Comparison of ENCODE assay signal across 1 cellular context in genomic region chr9:97632992-97633858, GRCh38.
TF ChIP-seq lines count a peak whose summit lies in the region.

NCBP1 (plus strand) TSS chr9:97633821; CDS start chr9:97633882, 61 bp downstream.
TSTD2 (minus strand) TSS chr9:97633368; CDS start chr9:97627562, 5,806 bp downstream.

TF ChIP-seq in HepG2, 621 proteins besides CTCF, POLR2A, EP300 and RAD21 (continued from another document and continues in another):
- peak; percentile 90; the same call in 1 of the 2 replicates for TF ChIP-seq CENPBD1 (CRISPR knock-in tag; IDR thresholded peaks at IDR 0.05; ENCODE audit: borderline replicate concordance, low read depth)
- TF ChIP-seq ZFP91 (CRISPR knock-in tag; IDR thresholded peaks at IDR 0.05; ENCODE audit: borderline replicate concordance) = peak; percentile 96
- 0 out of 2 replicates have a peak, but pooled peaks have one; percentile 4 for TF ChIP-seq ZBTB38 (CRISPR knock-in tag; IDR thresholded peaks at IDR 0.05)
- peak; percentile 14; the same call in 1 of the 2 replicates for TF ChIP-seq RXRB (CRISPR knock-in tag; IDR thresholded peaks at IDR 0.05; ENCODE audit: borderline replicate concordance)
- TF ChIP-seq HBP1 (CRISPR knock-in tag; IDR thresholded peaks at IDR 0.05; ENCODE audit: low read depth) = peak; percentile 30; the same call in 1 of the 2 replicates
- TF ChIP-seq ARID5B (CRISPR knock-in tag; IDR thresholded peaks at IDR 0.05) = peak; percentile 40; the same call in 1 of the 2 replicates
- 0 out of 2 replicates have a peak, but pooled peaks have one; percentile 4 for TF ChIP-seq BCL6 (CRISPR knock-in tag; IDR thresholded peaks at IDR 0.05)
- TF ChIP-seq ZNF430 (CRISPR knock-in tag; IDR thresholded peaks at IDR 0.05) = peak; percentile 18; the same call in 1 of the 2 replicates
- peak; percentile 68; the same call in 1 of the 2 replicates for TF ChIP-seq ZNF564 (CRISPR knock-in tag; IDR thresholded peaks at IDR 0.05)
- 0 out of 2 replicates have a peak, but pooled peaks have one; percentile 86 for TF ChIP-seq ZMAT5 (CRISPR knock-in tag; IDR thresholded peaks at IDR 0.05; ENCODE audit: borderline replicate concordance, low read depth)
- peak; percentile 79; the same call in 1 of the 2 replicates for TF ChIP-seq CREBL2 (CRISPR knock-in tag; IDR thresholded peaks at IDR 0.05; ENCODE audit: borderline replicate concordance)
- peak; percentile 70 for TF ChIP-seq MXI1 (IDR thresholded peaks at IDR 0.05; ENCODE audit: borderline replicate concordance, low read depth, low read length)
- 0 out of 2 replicates have a peak, but pooled peaks have one; percentile 40 for TF ChIP-seq ZNF280B (CRISPR knock-in tag; IDR thresholded peaks at IDR 0.05; ENCODE audit: borderline replicate concordance)
- TF ChIP-seq SUZ12 (IDR thresholded peaks at IDR 0.05; ENCODE audit: low read depth, low read length) = peak; percentile 42; the same call in 1 of the 2 replicates
- 0 out of 2 replicates have a peak, but pooled peaks have one; percentile 6 for TF ChIP-seq PAXIP1 (CRISPR knock-in tag; conservative IDR thresholded peaks at IDR 0.05)
- peak; percentile 94 for TF ChIP-seq SPEN (CRISPR knock-in tag; IDR thresholded peaks at IDR 0.05; ENCODE audit: low read depth)
- peak; percentile 16 for TF ChIP-seq JUN (CRISPR knock-in tag; IDR thresholded peaks at IDR 0.05)
- TF ChIP-seq FOXJ3 (CRISPR knock-in tag; IDR thresholded peaks at IDR 0.05; ENCODE audit: borderline replicate concordance) = no peak; the same call in 1 of the 2 replicates
- TF ChIP-seq CREB1 (IDR thresholded peaks at IDR 0.05) = peak; percentile 100
- TF ChIP-seq CREB1 (CRISPR knock-in tag; IDR thresholded peaks at IDR 0.05) = peak; percentile 96
- peak; percentile 10; the same call in 1 of the 2 replicates for TF ChIP-seq CBX5 (CRISPR knock-in tag; IDR thresholded peaks at IDR 0.05; ENCODE audit: borderline replicate concordance)
- peak; percentile 49; the same call in 1 of the 2 replicates for TF ChIP-seq ZNF839 (CRISPR knock-in tag; IDR thresholded peaks at IDR 0.05; ENCODE audit: borderline replicate concordance)
- no peak for TF ChIP-seq MBNL3 (CRISPR knock-in tag; conservative IDR thresholded peaks at IDR 0.05)
- peak; percentile 92 for TF ChIP-seq TBX2 (CRISPR knock-in tag; IDR thresholded peaks at IDR 0.05; ENCODE audit: borderline replicate concordance)
- peak; percentile 86 for TF ChIP-seq ASH2L (IDR thresholded peaks at IDR 0.05; ENCODE audit: insufficient read length, low read depth, low read length)
- TF ChIP-seq IKZF5 (CRISPR knock-in tag; IDR thresholded peaks at IDR 0.05) = peak; percentile 78
- TF ChIP-seq ZIK1 (CRISPR knock-in tag; IDR thresholded peaks at IDR 0.05; ENCODE audit: borderline replicate concordance, low read depth) = no peak
- peak; percentile 77 for TF ChIP-seq YEATS4 (CRISPR knock-in tag; IDR thresholded peaks at IDR 0.05; ENCODE audit: borderline replicate concordance)
- 0 out of 2 replicates have a peak, but pooled peaks have one; percentile 23 for TF ChIP-seq ZNF136 (CRISPR knock-in tag; IDR thresholded peaks at IDR 0.05; ENCODE audit: low read depth)
- peak; percentile 22; the same call in 1 of the 2 replicates for TF ChIP-seq ZFP41 (CRISPR knock-in tag; IDR thresholded peaks at IDR 0.05; ENCODE audit: borderline replicate concordance)
- TF ChIP-seq FOXC1 (CRISPR knock-in tag; IDR thresholded peaks at IDR 0.05; ENCODE audit: borderline replicate concordance) = no peak
- no peak for TF ChIP-seq MTERF4 (CRISPR knock-in tag; IDR thresholded peaks at IDR 0.05)
- TF ChIP-seq AGO1 (IDR thresholded peaks at IDR 0.05; ENCODE audit: low read depth, low read length, poor library complexity, severe bottlenecking) = peak; percentile 67
- TF ChIP-seq THAP11 (CRISPR knock-in tag; IDR thresholded peaks at IDR 0.05) = peak; percentile 95
- TF ChIP-seq ZNF615 (CRISPR knock-in tag; IDR thresholded peaks at IDR 0.05; ENCODE audit: borderline replicate concordance) = 0 out of 2 replicates have a peak, but pooled peaks have one; percentile 18
- no peak; the same call in 1 of the 2 replicates for TF ChIP-seq KLF15 (CRISPR knock-in tag; IDR thresholded peaks at IDR 0.05; ENCODE audit: borderline replicate concordance)
- 0 out of 2 replicates have a peak, but pooled peaks have one; percentile 16 for TF ChIP-seq ZNF576 (CRISPR knock-in tag; IDR thresholded peaks at IDR 0.05)
- peak; percentile 82 for TF ChIP-seq DRAP1 (CRISPR knock-in tag; IDR thresholded peaks at IDR 0.05)
- TF ChIP-seq RELA (CRISPR knock-in tag; IDR thresholded peaks at IDR 0.05) = no peak
- TF ChIP-seq CREB3 (CRISPR knock-in tag; IDR thresholded peaks at IDR 0.05) = no peak; the same call in 1 of the 2 replicates
- TF ChIP-seq ZBTB3 (CRISPR knock-in tag; IDR thresholded peaks at IDR 0.05; ENCODE audit: borderline replicate concordance, low read depth) = peak; percentile 34; the same call in 1 of the 2 replicates
- peak; percentile 69 for TF ChIP-seq ZFY (CRISPR knock-in tag; IDR thresholded peaks at IDR 0.05)
- no peak for TF ChIP-seq SMAD9 (CRISPR knock-in tag; IDR thresholded peaks at IDR 0.05)
- peak; percentile 78 for TF ChIP-seq ZFX (CRISPR knock-in tag; IDR thresholded peaks at IDR 0.05; ENCODE audit: low read depth)
